In the genomic region with DNA sequence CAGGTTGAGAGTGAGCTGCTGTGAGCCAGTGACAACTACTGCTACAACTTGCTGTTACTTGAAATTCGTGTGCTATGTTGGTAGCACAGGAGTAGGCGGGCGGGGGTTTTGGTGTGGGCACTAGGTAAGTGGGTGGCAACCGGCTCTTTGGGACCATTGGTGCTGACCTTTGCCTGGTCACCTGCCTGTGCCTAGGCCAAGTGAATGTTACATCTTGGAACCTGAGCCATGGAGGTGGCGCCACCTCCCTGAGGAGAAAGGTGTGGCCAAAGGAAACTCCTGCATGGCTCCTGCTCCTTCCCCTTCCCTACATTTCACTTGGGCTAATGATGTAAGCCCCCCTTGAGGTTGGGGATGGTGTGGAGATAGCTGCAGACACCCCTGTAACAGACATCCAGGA, we compare ENCODE assay signal across 23 cellular contexts. TPM values are rescaled to one million over a fixed set of nuclear protein-coding genes. Genes with fewer than 3 reads are reported as not detected.
DNase-seq lines count a peak whose midpoint lies in the region; ATAC-seq, FAIRE-seq and TF ChIP-seq lines count a peak whose summit lies in the region.
"Had no signal": no experiment of that assay in that cellular context is flagged by ENCODE, and none has a peak within 500 bp of the region (broad histone marks: within the 10 kb centered on the region; RNA-seq: fewer than 3 reads in every experiment).

No MANE protein-coding gene starts in this region.

- in situ Hi-C loops in brain microvascular endothelial cell (cut with HindIII; ENCODE audit: low pct_ligation_motif_present, low sequenced_read_pairs), result no loop called here

- POLR2A ChIA-PET in HEK293 (lab: Yijun Ruan, JAX), result interaction anchor here (1.2 kb wide), 3 partner anchors 12 to 61 kb away, joined by 3 to 6 read pairs (median 4); a partner anchor contains a TSS

- H3K9me3 ChIP-seq in HEK293 (ENCODE audit: control insufficient read depth, insufficient read depth, low read depth, low read length) (no peaks in the 10 kb centered on the region), keratinocyte (ENCODE audit: control insufficient read depth, low read depth, low read length) (no peaks in the 10 kb centered on the region), left ventricle myocardium inferior (replicated peaks) (no peaks in the 10 kb centered on the region), uterus (no peaks in the 10 kb centered on the region)
- H3K9me3 ChIP-seq: prostate gland, testis had no signal

- H3K36me3 ChIP-seq in HEK293 (ENCODE audit: control insufficient read depth in 2 of 2, insufficient read depth in 1 of 2, low read length in 2 of 2), result peaks cover 22 to 61% of the 10 kb centered on the region in 2 experiments
- H3K36me3 ChIP-seq in brain microvascular endothelial cell (replicated peaks), result peaks cover 4% of the 10 kb centered on the region
- H3K36me3 ChIP-seq in keratinocyte (ENCODE audit: control insufficient read depth in 2 of 2, extremely low read depth in 1 of 2, insufficient read depth in 2 of 2, low read length in 2 of 2), result peaks cover 3 to 9% of the 10 kb centered on the region in 2 experiments
- H3K36me3 ChIP-seq in left ventricle myocardium inferior, result peaks cover 43% of the 10 kb centered on the region
- no peaks in the 10 kb centered on the region for H3K36me3 ChIP-seq in uterus
- H3K36me3 ChIP-seq: prostate gland had no signal

- H3K4me1 ChIP-seq in HEK293 (ENCODE audit: control insufficient read depth, insufficient read depth, low read length) (peaks cover 7% of the 10 kb centered on the region; the same call in 1 of the 2 replicates), keratinocyte (ENCODE audit: control insufficient read depth, extremely low read depth, insufficient read depth, low read length) (no peaks in the 10 kb centered on the region), left ventricle myocardium inferior (no peaks in the 10 kb centered on the region), uterus (no peaks in the 10 kb centered on the region)
- H3K4me1 ChIP-seq: prostate gland, testis had no signal

- no peak for TF ChIP-seq POLR2A in GM18505 (IDR thresholded peaks at IDR 0.05; ENCODE audit: borderline replicate concordance, extremely low read depth, insufficient read depth, insufficient read length)
- TF ChIP-seq POLR2A in uterus (IDR thresholded peaks at IDR 0.05), result no peak

- no peak overlapping the region for H3K4me2 ChIP-seq in keratinocyte (ENCODE audit: control insufficient read depth, extremely low read depth, insufficient read depth, low read depth, low read length)
- H3K4me2 ChIP-seq: hepatocyte had no signal

- intact Hi-C loops in left ventricle myocardium inferior (cut with micrococcal nuclease) (loop anchor here (5.0 kb wide), 1 partner anchor 56 kb away; no protein-coding TSS in a partner anchor), uterus (cut with DNase I; ENCODE audit: low total_unique reads) (no loop called here)

- TF ChIP-seq CTCF in D721Med (IDR thresholded peaks at IDR 0.05; ENCODE audit: insufficient read depth, missing control alignments) (peak; percentile 3), HEK293 (tag by site-specific recombination; IDR thresholded peaks at IDR 0.05) (peak; percentile 13; the same call in 1 of the 2 replicates), brain microvascular endothelial cell (IDR thresholded peaks at IDR 0.05; ENCODE audit: low read depth, low read length, missing control alignments) (peak; percentile 24), keratinocyte (optimal IDR thresholded peaks at IDR 0.05 in 1 of 3, IDR thresholded peaks at IDR 0.05 in 1 of 3, conservative IDR thresholded peaks at IDR 0.05 in 1 of 3; ENCODE audit: extremely low read depth in 1 of 3, insufficient read depth in 2 of 3, low read length in 3 of 3) (peak in 2 of 3 experiments; percentile 42 to 51), left ventricle myocardium inferior (IDR thresholded peaks at IDR 0.05; ENCODE audit: borderline replicate concordance) (no peak), uterus (IDR thresholded peaks at IDR 0.05) (no peak)

- no peak for ATAC-seq in GM18505 (IDR thresholded peaks at IDR 0.05; ENCODE audit: unreplicated experiment)
- ATAC-seq: stimulated activated effector memory CD8-positive, alpha-beta T cell treated with anti-CD3 and anti-CD28 coated beads, Interleukin-12 subunit alpha, Interleukin-12 subunit beta, amount 100 ng/mL, for 72 hours; T-helper 17 cell had no signal

- CTCF ChIA-PET in HEK293 (lab: Yijun Ruan, JAX), result interaction anchor here (0.6 to 6.2 kb wide), 11 partner anchors 11 to 80 kb away, joined by 3 to 41 read pairs (median 5); no protein-coding TSS in a partner anchor

- no peak overlapping the region for H3K27ac ChIP-seq in HEK293 (ENCODE audit: extremely low read depth, low read depth, low read length)
- no peak overlapping the region for H3K27ac ChIP-seq in brain microvascular endothelial cell
- no peak overlapping the region for H3K27ac ChIP-seq in keratinocyte (ENCODE audit: control insufficient read depth, insufficient read depth, low read length)
- no peak overlapping the region for H3K27ac ChIP-seq in left ventricle myocardium inferior (replicated peaks)
- H3K27ac ChIP-seq in uterus, result no peak overlapping the region
- H3K27ac ChIP-seq: hepatocyte, prostate gland, RWPE1, SK-N-MC, testis had no signal

- DNase-seq in D721Med (ENCODE audit: insufficient read length, low spot score) (no peak), brain microvascular endothelial cell (no peak), keratinocyte (ENCODE audit: low read depth, low spot score) (no peak), left ventricle myocardium inferior (no peak), uterus (no peak)
- DNase-seq in effector CD4-positive, alpha-beta T cell, result no peak
- DNase-seq: activated CD8-positive, alpha-beta memory T cell treated with anti-CD3 and anti-CD28 coated beads, Interleukin-2, amount 50 U/mL, for 4 hours; CD4-positive, CD25-positive, alpha-beta regulatory T cell; GF-D8; T-helper 17 cell; testis had no signal

- H3K9ac ChIP-seq in keratinocyte (ENCODE audit: control insufficient read depth, extremely low read depth, insufficient read depth, low read length), result no peak overlapping the region

- no peaks in the 10 kb centered on the region for H3K79me2 ChIP-seq in keratinocyte (ENCODE audit: control insufficient read depth, insufficient read depth, low read length)
- H3K79me2 ChIP-seq: hepatocyte had no signal

- H3K27me3 ChIP-seq in brain microvascular endothelial cell (replicated peaks) (no peaks in the 10 kb centered on the region), keratinocyte (ENCODE audit: control insufficient read depth, extremely low read depth, insufficient read depth, low read length) (no peaks in the 10 kb centered on the region), left ventricle myocardium inferior (ENCODE audit: low read depth) (no peaks in the 10 kb centered on the region), uterus (no peaks in the 10 kb centered on the region)
- H3K27me3 ChIP-seq: hepatocyte, testis had no signal

- FAIRE-seq in D721Med (lab: Jason Lieb, UNC) (no peak), keratinocyte (lab: Jason Lieb, UNC) (no peak)
- FAIRE-seq: colon, endometrium, GM12891 had no signal

- no peaks in the 10 kb centered on the region for H3K9me1 ChIP-seq in keratinocyte (ENCODE audit: control insufficient read depth, extremely low read depth, insufficient read depth, low read length)

- no peak overlapping the region for H3K4me3 ChIP-seq in HEK293 (ENCODE audit: low read depth, low read length)
- H3K4me3 ChIP-seq in brain microvascular endothelial cell (ENCODE audit: low read depth, low read length), result no peak overlapping the region
- no peak overlapping the region for H3K4me3 ChIP-seq in keratinocyte (ENCODE audit: control insufficient read depth in 2 of 3, extremely low read depth in 1 of 3, insufficient read depth in 2 of 3, low read depth in 1 of 3, low read length in 3 of 3)
- H3K4me3 ChIP-seq in left ventricle myocardium inferior, result no peak overlapping the region
- no peak overlapping the region for H3K4me3 ChIP-seq in uterus
- H3K4me3 ChIP-seq: hepatocyte, prostate gland, SK-N-MC, testis had no signal

- no peak overlapping the region for H2AFZ ChIP-seq in keratinocyte (ENCODE audit: control insufficient read depth, low read length)
- H2AFZ ChIP-seq: hepatocyte had no signal

- dilution Hi-C loops in keratinocyte (cut with MboI; ENCODE audit: extremely low pct_ligation_motif_present, low sequenced_read_pairs), result no loop called here

- no peaks in the 10 kb centered on the region for H4K20me1 ChIP-seq in keratinocyte (ENCODE audit: control insufficient read depth, extremely low read depth, insufficient read depth, low read length)

RNA-seq across cellular contexts. Expression of a gene that starts 25.4 kb away (rescaled TPM):
- polyA plus RNA-seq in keratinocyte, result 6.0 to 12.3 TPM (median 6.1 TPM) in 3 replicates
- polyA plus RNA-seq in keratinocyte (2011; ENCODE audit: low read depth), result 17.8 TPM
- 7.3 and 7.9 TPM in 2 replicates for polyA plus RNA-seq in keratinocyte (2011; cell fraction: cytosol; rRNA removed)
- 17.2 and 23.8 TPM in 2 replicates for polyA plus RNA-seq in keratinocyte (2011; cell fraction: nucleus; rRNA removed)
- 17.6 and 27.2 TPM in 2 replicates for polyA plus RNA-seq in keratinocyte (2012; ENCODE audit: low replicate concordance)
- polyA minus RNA-seq in keratinocyte, result 7.6 to 69.9 TPM (median 16.7 TPM) in 3 replicates
- polyA minus RNA-seq in keratinocyte (2011; cell fraction: cytosol; rRNA and poly(A)+ RNA removed), result 10.2 TPM
- polyA minus RNA-seq in keratinocyte (2011; cell fraction: nucleus; rRNA and poly(A)+ RNA removed), result 22.2 and 22.7 TPM in 2 replicates
- total RNA-seq in left ventricle myocardium inferior (60.8 TPM), uterus (100 to 1,000 TPM in 1 of 4 donors, 10 to 100 TPM in 1, 1 to 10 TPM in 2; 2.6 to 119 (median 15.2) TPM)
- polyA plus RNA-seq: IgD-negative memory B cell had no signal

RNA-seq across cellular contexts. Expression of a gene that starts 51.3 kb away (rescaled TPM):
- polyA plus RNA-seq in keratinocyte, result 7.5 to 9.2 TPM (median 7.9 TPM) in 3 replicates
- polyA plus RNA-seq in keratinocyte (2011; ENCODE audit: low read depth), result 2.7 TPM
- polyA plus RNA-seq in keratinocyte (2011; cell fraction: cytosol; rRNA removed), result 6.9 and 7.7 TPM in 2 replicates
- 20.0 and 22.0 TPM in 2 replicates for polyA plus RNA-seq in keratinocyte (2011; cell fraction: nucleus; rRNA removed)
- 9.4 TPM in 2 replicates for polyA plus RNA-seq in keratinocyte (2012; ENCODE audit: low replicate concordance)
- 19.4 to 28.7 TPM (median 20.1 TPM) in 3 replicates for polyA minus RNA-seq in keratinocyte
- polyA minus RNA-seq in keratinocyte (2011; cell fraction: cytosol; rRNA and poly(A)+ RNA removed), result 14.0 TPM
- polyA minus RNA-seq in keratinocyte (2011; cell fraction: nucleus; rRNA and poly(A)+ RNA removed), result 11.5 and 18.2 TPM in 2 replicates
- total RNA-seq in left ventricle myocardium inferior, result 13.2 TPM
- total RNA-seq in uterus, result 10 to 100 TPM in 2 of 4 donors, 1 to 10 TPM in 2; 2.6 to 24.5 (median 14.6) TPM

RNA-seq across cellular contexts. Expression of a gene that starts 59.1 kb away (rescaled TPM):
- 0.01 TPM in 2 of 3 replicates, not detected in the other for polyA plus RNA-seq in keratinocyte
- not detected for polyA plus RNA-seq in keratinocyte (2011; ENCODE audit: low read depth)
- polyA plus RNA-seq in keratinocyte (2011; cell fraction: cytosol; rRNA removed), result not detected in 2 replicates
- 0.04 and 0.05 TPM in 2 replicates for polyA plus RNA-seq in keratinocyte (2011; cell fraction: nucleus; rRNA removed)
- polyA plus RNA-seq in keratinocyte (2012; ENCODE audit: low replicate concordance), result 0.06 TPM in 1 of 2 replicates, not detected in the other
- 0.03 TPM in 1 of 3 replicates, not detected in the others for polyA minus RNA-seq in keratinocyte
- not detected for polyA minus RNA-seq in keratinocyte (2011; cell fraction: cytosol; rRNA and poly(A)+ RNA removed)
- polyA minus RNA-seq in keratinocyte (2011; cell fraction: nucleus; rRNA and poly(A)+ RNA removed), result not detected in 2 replicates
- total RNA-seq in left ventricle myocardium inferior, result 0.05 TPM
- 1 to 10 TPM in 1 of 4 donors, under 1 TPM in 2, not detected in 1; 0.12 to 5.3 (median 0.97) TPM for total RNA-seq in uterus
- total RNA-seq: skeletal muscle tissue, T-helper 17 cell had no signal
- polyA plus RNA-seq: CD4-positive, CD25-positive, alpha-beta regulatory T cell; IgD-negative memory B cell had no signal

Comparison
In these comparisons a context has a peak if more than half of its experiments do, and no peak if none do; other contexts are left out.
1. CTCF ChIP-seq: peak in D721Med (single experiment), HEK293 (single experiment), brain microvascular endothelial cell (single experiment) and keratinocyte (2 of 3); none in left ventricle myocardium inferior (single experiment) and uterus (0 of 4).